Comparison of ENCODE assay signal across 16 cellular contexts in genomic region chr6:6815732-6816131, GRCh38.
"Had no signal": no experiment of that assay in that cellular context is flagged by ENCODE, and none has a peak within 500 bp of the region (broad histone marks: within the 10 kb centered on the region; RNA-seq: fewer than 3 reads in every experiment).

No MANE protein-coding gene starts in this region.

- FAIRE-seq: colon had no signal

- H3K9me3 ChIP-seq: neutrophil, thyroid gland had no signal

- H3K9me3 Mint-ChIP-seq: activated B cell treated with CpG ODN at 0.5 μM for 24 hours; activated CD4-positive, alpha-beta memory T cell treated with anti-CD3 and anti-CD28 coated beads for 36 hours; natural killer cell had no signal

- DNase-seq: activated B cell treated with CpG ODN at 0.5 μM for 24 hours; activated CD4-positive, alpha-beta memory T cell treated with anti-CD3 and anti-CD28 coated beads for 36 hours; activated CD4-positive, alpha-beta T cell treated with anti-CD3 and anti-CD28 coated beads for 4 hours; activated CD8-positive, alpha-beta memory T cell treated with anti-CD3 and anti-CD28 coated beads, Interleukin-2, amount 10 ng/mL, durations not matched to agents 7 days and 5 days; caudate nucleus; dorsolateral prefrontal cortex; erythroblast; natural killer cell; stimulated activated CD4-positive, alpha-beta T cell treated with anti-CD3 and anti-CD28 coated beads, Interleukin-12 subunit alpha, Interleukin-12 subunit beta, amount 100 ng/mL, for 4 hours; stimulated activated CD4-positive, alpha-beta T cell treated with anti-CD3 and anti-CD28 coated beads, Interleukin-1b, Interleukin-23, amount 100 ng/mL, for 48 hours; stimulated activated CD8-positive, alpha-beta memory T cell treated with anti-CD3 and anti-CD28 coated beads, Interleukin-4, amount 100 ng/mL, for 48 hours; stimulated activated naive CD4-positive, alpha-beta T cell; thyroid gland had no signal

- H3K4me3 ChIP-seq: dorsolateral prefrontal cortex, thyroid gland had no signal

- H3K36me3 ChIP-seq: neutrophil, thyroid gland had no signal

- H3K4me3 Mint-ChIP-seq: activated B cell treated with CpG ODN at 0.5 μM for 24 hours; activated CD4-positive, alpha-beta memory T cell treated with anti-CD3 and anti-CD28 coated beads for 36 hours; activated CD8-positive, alpha-beta memory T cell treated with anti-CD3 and anti-CD28 coated beads, Interleukin-2, amount 10 ng/mL, durations not matched to agents 7 days and 5 days; activated naive CD8-positive, alpha-beta T cell; natural killer cell had no signal

- H3K27ac Mint-ChIP-seq: activated B cell treated with CpG ODN at 0.5 μM for 24 hours; activated CD4-positive, alpha-beta memory T cell treated with anti-CD3 and anti-CD28 coated beads for 36 hours; activated CD8-positive, alpha-beta memory T cell treated with anti-CD3 and anti-CD28 coated beads, Interleukin-2, amount 10 ng/mL, durations not matched to agents 7 days and 5 days; activated naive CD8-positive, alpha-beta T cell; natural killer cell had no signal

- H3K27me3 Mint-ChIP-seq: activated naive CD8-positive, alpha-beta T cell had no signal

- ATAC-seq: activated CD8-positive, alpha-beta memory T cell treated with anti-CD3 and anti-CD28 coated beads, Interleukin-2, amount 10 ng/mL, durations not matched to agents 7 days and 5 days; natural killer cell had no signal

- H3K27me3 ChIP-seq: neutrophil, thyroid gland had no signal

- H3K27ac ChIP-seq: dorsolateral prefrontal cortex, neutrophil had no signal

- H3K36me3 Mint-ChIP-seq: activated CD4-positive, alpha-beta memory T cell treated with anti-CD3 and anti-CD28 coated beads for 36 hours; activated CD8-positive, alpha-beta memory T cell treated with anti-CD3 and anti-CD28 coated beads, Interleukin-2, amount 10 ng/mL, durations not matched to agents 7 days and 5 days; natural killer cell had no signal
